In genomic region chr11:16853859-16854258, GRCh38 we compare ENCODE assay signal across 24 cellular contexts.
"Had no signal": no experiment of that assay in that cellular context is flagged by ENCODE, and none has a peak within 500 bp of the region (broad histone marks: within the 10 kb centered on the region; RNA-seq: fewer than 3 reads in every experiment).

No MANE protein-coding gene starts in this region.

- H3K36me3 Mint-ChIP-seq: activated naive CD4-positive, alpha-beta T cell treated with anti-CD3 and anti-CD28 coated beads, Interleukin-2, amount 50 U/mL, for 24 hours; stimulated activated effector memory CD8-positive, alpha-beta T cell treated with anti-CD3 and anti-CD28 coated beads, Interleukin-12 subunit alpha, Interleukin-12 subunit beta, amount 100 ng/mL, for 72 hours had no signal

- DNase-seq: activated CD4-positive, alpha-beta T cell treated with anti-CD3 and anti-CD28 coated beads for 1 hour; activated CD4-positive, alpha-beta T cell treated with anti-CD3 and anti-CD28 coated beads, Interleukin-2, amount 50 U/mL, for 1 hour; activated CD8-positive, alpha-beta T cell treated with anti-CD3 and anti-CD28 coated beads, Interleukin-2, amount 10 ng/mL, durations not matched to agents 7 days and 5 days; activated gamma-delta T cell treated with Interleukin-2 at 50 U/mL for 16 hours; anterior cingulate cortex; body of pancreas; central memory CD4-positive, alpha-beta T cell; effector memory CD8-positive, alpha-beta T cell; left lung; mammary epithelial cell; midbrain; nephron progenitor cell; nucleus accumbens; right lobe of liver; stimulated activated CD4-positive, alpha-beta T cell treated with anti-CD3 and anti-CD28 coated beads, Interleukin-2, amount 100 ng/mL, for 24 hours; stimulated activated naive CD8-positive, alpha-beta T cell treated with anti-CD3 and anti-CD28 coated beads, Interleukin-15, amount 100 ng/mL, for 72 hours; tibial artery had no signal

- H3K27ac Mint-ChIP-seq: activated CD8-positive, alpha-beta T cell treated with anti-CD3 and anti-CD28 coated beads, Interleukin-2, amount 10 ng/mL, durations not matched to agents 7 days and 5 days; activated T-helper 1 cell treated with anti-CD3 and anti-CD28 coated beads, Interleukin-12 subunit alpha, Interleukin-12 subunit beta, Interleukin-2, Interleukin-4 antibody, amounts not matched to agents 30 ng/mL and 10 ng/mL and 1 ng/mL, durations not matched to agents 14 hours and 24 hours and 36 hours; stimulated activated effector memory CD8-positive, alpha-beta T cell treated with anti-CD3 and anti-CD28 coated beads, Interleukin-12 subunit alpha, Interleukin-12 subunit beta, amount 100 ng/mL, for 72 hours; T-helper 1 cell treated with Interleukin-12 subunit alpha and Interleukin-12 subunit beta and Interleukin-4 antibody, amounts not matched to agents 30 μg/mL and 1 μg/mL, for 36 hours had no signal

- H3K4me3 Mint-ChIP-seq: activated CD8-positive, alpha-beta T cell treated with anti-CD3 and anti-CD28 coated beads, Interleukin-2, amount 10 ng/mL, durations not matched to agents 7 days and 5 days; activated naive CD4-positive, alpha-beta T cell treated with anti-CD3 and anti-CD28 coated beads, Interleukin-2, amount 50 U/mL, for 24 hours; activated T-helper 1 cell treated with anti-CD3 and anti-CD28 coated beads, Interleukin-12 subunit alpha, Interleukin-12 subunit beta, Interleukin-2, Interleukin-4 antibody, amounts not matched to agents 30 ng/mL and 10 ng/mL and 1 ng/mL, durations not matched to agents 14 hours and 24 hours and 36 hours; effector memory CD8-positive, alpha-beta T cell; nephron progenitor cell; stimulated activated effector memory CD8-positive, alpha-beta T cell treated with anti-CD3 and anti-CD28 coated beads, Interleukin-12 subunit alpha, Interleukin-12 subunit beta, amount 100 ng/mL, for 72 hours; stimulated activated naive CD8-positive, alpha-beta T cell treated with anti-CD3 and anti-CD28 coated beads, Interleukin-15, amount 100 ng/mL, for 72 hours; T-helper 1 cell treated with Interleukin-12 subunit alpha and Interleukin-12 subunit beta and Interleukin-4 antibody, amounts not matched to agents 30 μg/mL and 1 μg/mL, for 36 hours had no signal

- H3K27ac ChIP-seq: body of pancreas, gastroesophageal sphincter, left lung, parathyroid adenoma, right lobe of liver, skin epidermis, tibial artery had no signal

- H3K9ac ChIP-seq: parathyroid adenoma had no signal

- H3K4me1 ChIP-seq: body of pancreas, gastroesophageal sphincter, left lung, parathyroid adenoma, right lobe of liver, tibial artery had no signal

- ATAC-seq: activated CD8-positive, alpha-beta T cell treated with anti-CD3 and anti-CD28 coated beads, Interleukin-2, amount 10 ng/mL, durations not matched to agents 7 days and 5 days; body of pancreas; effector memory CD8-positive, alpha-beta T cell; gastroesophageal sphincter; left lung; right lobe of liver; stimulated activated effector memory CD8-positive, alpha-beta T cell treated with anti-CD3 and anti-CD28 coated beads, Interleukin-12 subunit alpha, Interleukin-12 subunit beta, amount 100 ng/mL, for 72 hours; stimulated activated naive CD8-positive, alpha-beta T cell treated with anti-CD3 and anti-CD28 coated beads, Interleukin-15, amount 100 ng/mL, for 72 hours had no signal

- H3K9me3 ChIP-seq: body of pancreas, gastroesophageal sphincter, left lung, right lobe of liver, tibial artery had no signal

- H3K27me3 Mint-ChIP-seq: activated naive CD4-positive, alpha-beta T cell treated with anti-CD3 and anti-CD28 coated beads, Interleukin-2, amount 50 U/mL, for 24 hours; stimulated activated naive CD8-positive, alpha-beta T cell treated with anti-CD3 and anti-CD28 coated beads, Interleukin-15, amount 100 ng/mL, for 72 hours had no signal

- H3K27me3 ChIP-seq: body of pancreas, gastroesophageal sphincter, left lung, right lobe of liver, tibial artery had no signal

- H3K9me3 Mint-ChIP-seq: activated naive CD4-positive, alpha-beta T cell treated with anti-CD3 and anti-CD28 coated beads, Interleukin-2, amount 50 U/mL, for 24 hours; activated T-helper 1 cell treated with anti-CD3 and anti-CD28 coated beads, Interleukin-12 subunit alpha, Interleukin-12 subunit beta, Interleukin-2, Interleukin-4 antibody, amounts not matched to agents 30 ng/mL and 10 ng/mL and 1 ng/mL, durations not matched to agents 14 hours and 24 hours and 36 hours; effector memory CD8-positive, alpha-beta T cell; nephron progenitor cell; stimulated activated effector memory CD8-positive, alpha-beta T cell treated with anti-CD3 and anti-CD28 coated beads, Interleukin-12 subunit alpha, Interleukin-12 subunit beta, amount 100 ng/mL, for 72 hours; stimulated activated naive CD8-positive, alpha-beta T cell treated with anti-CD3 and anti-CD28 coated beads, Interleukin-15, amount 100 ng/mL, for 72 hours; T-helper 1 cell treated with Interleukin-12 subunit alpha and Interleukin-12 subunit beta and Interleukin-4 antibody, amounts not matched to agents 30 μg/mL and 1 μg/mL, for 36 hours had no signal

- H3K4me1 Mint-ChIP-seq: activated naive CD4-positive, alpha-beta T cell treated with anti-CD3 and anti-CD28 coated beads, Interleukin-2, amount 50 U/mL, for 24 hours; nephron progenitor cell; stimulated activated effector memory CD8-positive, alpha-beta T cell treated with anti-CD3 and anti-CD28 coated beads, Interleukin-12 subunit alpha, Interleukin-12 subunit beta, amount 100 ng/mL, for 72 hours; stimulated activated naive CD8-positive, alpha-beta T cell treated with anti-CD3 and anti-CD28 coated beads, Interleukin-15, amount 100 ng/mL, for 72 hours had no signal

- H3K4me3 ChIP-seq: body of pancreas, gastroesophageal sphincter, left lung, right lobe of liver, skin epidermis, tibial artery had no signal
